2 cellular contexts compared by ENCODE assay signal in the genomic region with DNA sequence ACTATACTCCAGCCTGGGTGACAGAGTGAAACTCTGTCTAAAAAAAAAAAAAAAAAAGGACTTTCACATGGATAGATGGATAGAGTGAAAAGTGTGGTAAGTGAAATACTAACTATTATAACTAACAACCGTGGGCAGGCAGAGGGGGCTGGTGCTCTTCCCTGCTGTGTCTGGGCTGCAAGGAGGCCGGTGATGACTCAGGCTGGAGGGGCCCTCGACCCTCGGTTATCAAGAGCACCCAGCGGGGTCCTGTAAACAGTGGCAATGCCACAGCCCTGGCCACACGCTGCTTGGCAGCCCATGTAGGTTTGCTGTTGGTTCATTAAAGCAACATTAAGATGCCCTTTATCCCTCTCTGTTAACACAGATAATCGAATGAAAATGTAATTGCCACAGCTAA.
TF ChIP-seq lines count a peak whose summit lies in the region.

No MANE protein-coding gene starts in this region.

TF ChIP-seq in SK-N-SH, 30 proteins besides CTCF, POLR2A, EP300 and RAD21 (continued from another document):
- TF ChIP-seq GABPA (IDR thresholded peaks at IDR 0.05; ENCODE audit: low read depth) (no peak), TEAD4 (IDR thresholded peaks at IDR 0.05; ENCODE audit: borderline replicate concordance, insufficient read depth) (no peak), REST (IDR thresholded peaks at IDR 0.05; ENCODE audit: low read depth, low read length) (no peak)

TF ChIP-seq in SK-N-SH treated with all-trans-retinoic acid at 6 μM for 48 hours, 23 proteins besides CTCF, POLR2A, EP300 and RAD21 (continued from another document):
- no peak for TF ChIP-seq PATZ1 (CRISPR knock-in tag; IDR thresholded peaks at IDR 0.05; ENCODE audit: borderline replicate concordance)
- no peak for TF ChIP-seq RARB (CRISPR knock-in tag; IDR thresholded peaks at IDR 0.05)
- no peak for TF ChIP-seq ISL1 (CRISPR knock-in tag; IDR thresholded peaks at IDR 0.05)
- TF ChIP-seq, protein P1, sequence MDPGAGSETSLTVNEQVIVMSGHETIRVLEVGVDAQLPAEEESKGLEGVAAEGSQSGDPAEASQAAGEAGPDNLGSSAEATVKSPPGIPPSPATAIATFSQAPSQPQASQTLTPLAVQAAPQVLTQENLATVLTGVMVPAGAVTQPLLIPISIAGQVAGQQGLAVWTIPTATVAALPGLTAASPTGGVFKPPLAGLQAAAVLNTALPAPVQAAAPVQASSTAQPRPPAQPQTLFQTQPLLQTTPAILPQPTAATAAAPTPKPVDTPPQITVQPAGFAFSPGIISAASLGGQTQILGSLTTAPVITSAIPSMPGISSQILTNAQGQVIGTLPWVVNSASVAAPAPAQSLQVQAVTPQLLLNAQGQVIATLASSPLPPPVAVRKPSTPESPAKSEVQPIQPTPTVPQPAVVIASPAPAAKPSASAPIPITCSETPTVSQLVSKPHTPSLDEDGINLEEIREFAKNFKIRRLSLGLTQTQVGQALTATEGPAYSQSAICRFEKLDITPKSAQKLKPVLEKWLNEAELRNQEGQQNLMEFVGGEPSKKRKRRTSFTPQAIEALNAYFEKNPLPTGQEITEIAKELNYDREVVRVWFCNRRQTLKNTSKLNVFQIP (CRISPR knock-in tag; IDR thresholded peaks at IDR 0.05; ENCODE audit: borderline replicate concordance, low read depth) = no peak
- no peak for TF ChIP-seq ESRRG (CRISPR knock-in tag; IDR thresholded peaks at IDR 0.05)
- TF ChIP-seq PPARA (CRISPR knock-in tag; IDR thresholded peaks at IDR 0.05; ENCODE audit: borderline replicate concordance) = no peak
- TF ChIP-seq ZFP30 (CRISPR knock-in tag; IDR thresholded peaks at IDR 0.05) = no peak
- no peak for TF ChIP-seq BACH2 (CRISPR knock-in tag; IDR thresholded peaks at IDR 0.05; ENCODE audit: borderline replicate concordance)
- no peak for TF ChIP-seq ARNTL (CRISPR knock-in tag; IDR thresholded peaks at IDR 0.05; ENCODE audit: borderline replicate concordance, low read depth)
- TF ChIP-seq TOX (CRISPR knock-in tag; IDR thresholded peaks at IDR 0.05; ENCODE audit: borderline replicate concordance) = no peak
- TF ChIP-seq, protein P2, sequence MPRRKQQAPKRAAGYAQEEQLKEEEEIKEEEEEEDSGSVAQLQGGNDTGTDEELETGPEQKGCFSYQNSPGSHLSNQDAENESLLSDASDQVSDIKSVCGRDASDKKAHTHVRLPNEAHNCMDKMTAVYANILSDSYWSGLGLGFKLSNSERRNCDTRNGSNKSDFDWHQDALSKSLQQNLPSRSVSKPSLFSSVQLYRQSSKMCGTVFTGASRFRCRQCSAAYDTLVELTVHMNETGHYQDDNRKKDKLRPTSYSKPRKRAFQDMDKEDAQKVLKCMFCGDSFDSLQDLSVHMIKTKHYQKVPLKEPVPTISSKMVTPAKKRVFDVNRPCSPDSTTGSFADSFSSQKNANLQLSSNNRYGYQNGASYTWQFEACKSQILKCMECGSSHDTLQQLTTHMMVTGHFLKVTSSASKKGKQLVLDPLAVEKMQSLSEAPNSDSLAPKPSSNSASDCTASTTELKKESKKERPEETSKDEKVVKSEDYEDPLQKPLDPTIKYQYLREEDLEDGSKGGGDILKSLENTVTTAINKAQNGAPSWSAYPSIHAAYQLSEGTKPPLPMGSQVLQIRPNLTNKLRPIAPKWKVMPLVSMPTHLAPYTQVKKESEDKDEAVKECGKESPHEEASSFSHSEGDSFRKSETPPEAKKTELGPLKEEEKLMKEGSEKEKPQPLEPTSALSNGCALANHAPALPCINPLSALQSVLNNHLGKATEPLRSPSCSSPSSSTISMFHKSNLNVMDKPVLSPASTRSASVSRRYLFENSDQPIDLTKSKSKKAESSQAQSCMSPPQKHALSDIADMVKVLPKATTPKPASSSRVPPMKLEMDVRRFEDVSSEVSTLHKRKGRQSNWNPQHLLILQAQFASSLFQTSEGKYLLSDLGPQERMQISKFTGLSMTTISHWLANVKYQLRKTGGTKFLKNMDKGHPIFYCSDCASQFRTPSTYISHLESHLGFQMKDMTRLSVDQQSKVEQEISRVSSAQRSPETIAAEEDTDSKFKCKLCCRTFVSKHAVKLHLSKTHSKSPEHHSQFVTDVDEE (CRISPR knock-in tag; IDR thresholded peaks at IDR 0.05) = no peak
